23 cellular contexts compared by ENCODE assay signal in genomic region chr16:9415588-9415987, GRCh38.
"Had no signal": no experiment of that assay in that cellular context is flagged by ENCODE, and none has a peak within 500 bp of the region (broad histone marks: within the 10 kb centered on the region; RNA-seq: fewer than 3 reads in every experiment).

No MANE protein-coding gene starts in this region.

- H3K4me3 Mint-ChIP-seq: activated CD4-positive, alpha-beta T cell treated with anti-CD3 and anti-CD28 coated beads, Interleukin-2, amount 10 ng/mL, durations not matched to agents 7 days and 5 days; activated CD8-positive, alpha-beta memory T cell treated with anti-CD3 and anti-CD28 coated beads, Interleukin-2, amount 10 ng/mL, durations not matched to agents 7 days and 5 days; activated CD8-positive, alpha-beta T cell treated with anti-CD3 and anti-CD28 coated beads for 36 hours; mesothelial cell of epicardium; naive thymus-derived CD8-positive, alpha-beta T cell had no signal

- H3K27ac ChIP-seq: body of pancreas, cardiac muscle cell, psoas muscle, upper lobe of left lung, VCaP had no signal

- H3K9me3 ChIP-seq: psoas muscle had no signal

- H3K4me1 Mint-ChIP-seq: activated CD4-positive, alpha-beta T cell treated with anti-CD3 and anti-CD28 coated beads, Interleukin-2, amount 10 ng/mL, durations not matched to agents 7 days and 5 days; activated CD8-positive, alpha-beta memory T cell treated with anti-CD3 and anti-CD28 coated beads, Interleukin-2, amount 10 ng/mL, durations not matched to agents 7 days and 5 days; mesothelial cell of epicardium; naive thymus-derived CD8-positive, alpha-beta T cell had no signal

- H3K27ac Mint-ChIP-seq: activated CD4-positive, alpha-beta T cell treated with anti-CD3 and anti-CD28 coated beads, Interleukin-2, amount 10 ng/mL, durations not matched to agents 7 days and 5 days; activated CD8-positive, alpha-beta memory T cell treated with anti-CD3 and anti-CD28 coated beads, Interleukin-2, amount 10 ng/mL, durations not matched to agents 7 days and 5 days; activated CD8-positive, alpha-beta T cell treated with anti-CD3 and anti-CD28 coated beads for 36 hours; mesothelial cell of epicardium; naive thymus-derived CD8-positive, alpha-beta T cell had no signal

- ATAC-seq: activated CD8-positive, alpha-beta memory T cell treated with anti-CD3 and anti-CD28 coated beads, Interleukin-2, amount 10 ng/mL, durations not matched to agents 7 days and 5 days; activated CD8-positive, alpha-beta T cell treated with anti-CD3 and anti-CD28 coated beads for 36 hours; body of pancreas; left lobe of liver; naive thymus-derived CD8-positive, alpha-beta T cell; psoas muscle; right cardiac atrium; stimulated activated naive CD8-positive, alpha-beta T cell treated with anti-CD3 and anti-CD28 coated beads, Interleukin-15, Interleukin-2, amounts not matched to agents 100 U/mL and 50 U/mL, for 24 hours had no signal

- H3K27me3 Mint-ChIP-seq: activated CD4-positive, alpha-beta T cell treated with anti-CD3 and anti-CD28 coated beads, Interleukin-2, amount 10 ng/mL, durations not matched to agents 7 days and 5 days; activated CD8-positive, alpha-beta memory T cell treated with anti-CD3 and anti-CD28 coated beads, Interleukin-2, amount 10 ng/mL, durations not matched to agents 7 days and 5 days; activated CD8-positive, alpha-beta T cell treated with anti-CD3 and anti-CD28 coated beads for 36 hours had no signal

- H3K36me3 ChIP-seq: cardiac muscle cell, upper lobe of left lung had no signal

- H3K9me3 Mint-ChIP-seq: activated CD4-positive, alpha-beta T cell treated with anti-CD3 and anti-CD28 coated beads, Interleukin-2, amount 10 ng/mL, durations not matched to agents 7 days and 5 days had no signal

- H3K4me1 ChIP-seq: psoas muscle, upper lobe of left lung had no signal

- H3K36me3 Mint-ChIP-seq: activated CD8-positive, alpha-beta memory T cell treated with anti-CD3 and anti-CD28 coated beads, Interleukin-2, amount 10 ng/mL, durations not matched to agents 7 days and 5 days; mesothelial cell of epicardium; naive thymus-derived CD8-positive, alpha-beta T cell had no signal

- H3K27me3 ChIP-seq: body of pancreas, cardiac muscle cell, upper lobe of left lung had no signal

- DNase-seq: activated CD4-positive, alpha-beta T cell treated with anti-CD3 and anti-CD28 coated beads, Interleukin-2, amount 10 ng/mL, durations not matched to agents 7 days and 5 days; activated CD4-positive, CD25-positive, alpha-beta regulatory T cell treated with anti-CD3 and anti-CD28 coated beads, Interleukin-2, amount 50 U/mL, for 72 hours; activated CD8-positive, alpha-beta memory T cell treated with anti-CD3 and anti-CD28 coated beads, Interleukin-2, amount 10 ng/mL, durations not matched to agents 7 days and 5 days; activated CD8-positive, alpha-beta T cell treated with anti-CD3 and anti-CD28 coated beads for 36 hours; activated gamma-delta T cell; activated naive CD4-positive, alpha-beta T cell treated with anti-CD3 and anti-CD28 coated beads, Interleukin-2, amount 50 U/mL, for 16 hours; activated T-cell treated with anti-CD3 and anti-CD28 coated beads for 4 hours; anterior cingulate cortex; body of pancreas; cortex of kidney; erythroblast; foreskin fibroblast; naive thymus-derived CD8-positive, alpha-beta T cell; psoas muscle; right cardiac atrium; stimulated activated CD4-positive, alpha-beta T cell treated with anti-CD3 and anti-CD28 coated beads, Interleukin-12 subunit alpha, Interleukin-12 subunit beta, amount 100 ng/mL, for 4 hours; stimulated activated CD4-positive, alpha-beta T cell treated with anti-CD3 and anti-CD28 coated beads, Interleukin-4, amount 100 ng/mL, for 4 hours; stimulated activated naive CD8-positive, alpha-beta T cell treated with anti-CD3 and anti-CD28 coated beads, Interleukin-15, Interleukin-2, amounts not matched to agents 100 U/mL and 50 U/mL, for 24 hours; upper lobe of left lung had no signal

- H3K4me3 ChIP-seq: body of pancreas, cardiac muscle cell, psoas muscle, upper lobe of left lung had no signal
